ENCODE assay signal across 23 cellular contexts in the genomic region with DNA sequence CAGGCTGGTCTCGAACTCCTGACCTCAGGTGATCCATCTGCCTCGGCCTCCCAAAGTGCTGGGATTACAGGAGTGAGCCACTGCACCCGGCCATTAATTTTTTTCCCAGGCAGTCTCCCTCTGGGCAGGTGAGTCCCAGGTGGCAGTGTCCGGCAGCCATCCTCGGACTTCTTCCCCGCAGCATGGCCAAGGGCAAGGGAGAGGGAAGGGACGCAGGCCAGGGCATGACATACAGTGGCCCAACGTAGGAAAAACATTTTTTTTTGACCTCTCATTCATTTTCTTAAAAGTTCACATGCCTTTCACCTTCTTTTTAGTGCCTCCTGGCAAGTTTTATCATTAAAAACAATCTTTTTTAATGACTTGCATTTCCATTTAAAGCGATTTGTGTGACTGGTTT. TPM values are rescaled to one million over a fixed set of nuclear protein-coding genes. Genes with fewer than 3 reads are reported as not detected.
"Had no signal": no experiment of that assay in that cellular context is flagged by ENCODE, and none has a peak within 500 bp of the region (broad histone marks: within the 10 kb centered on the region; RNA-seq: fewer than 3 reads in every experiment).

No MANE protein-coding gene starts in this region.

- DNase-seq: IMR-90, Karpas-422, KG1, MG63, NCI-H1092, NCI-H1105 treated with DMSO at 0.1 percent for 48 hours, NCI-H1417 treated with DMSO at 0.1 percent for 48 hours, NCI-H146, NCI-H1694 treated with DMSO at 0.1 percent for 48 hours, NCI-H1930, NCI-H2081, NCI-H2107, NCI-H2227 treated with DMSO at 0.1 percent for 48 hours, NCI-H524 treated with DMSO at 0.1 percent for 48 hours, NCI-H69, NCI-H774, SHP77, SK-N-SH had no signal

- FAIRE-seq: HepG2 had no signal

- H3K27ac ChIP-seq: RWPE1 had no signal

- H3K27me3 ChIP-seq: MG63 had no signal

- H3K4me2 ChIP-seq: SK-N-SH had no signal

- H3K36me3 ChIP-seq: MG63 had no signal

- H3K4me3 ChIP-seq: MG63 had no signal

- ATAC-seq: HepG2 had no signal

- H3K9me3 ChIP-seq: MG63, SK-N-SH had no signal

RNA-seq across cellular contexts. Expression of gene GNLY, which starts 36.5 kb away (rescaled TPM):
- total RNA-seq: HepG2, HT1080, IMR-90, NCI-H460, SK-MEL-5 had no signal
- polyA plus RNA-seq: HepG2, IMR-90, SK-N-SH had no signal
